ENCODE assay signal across 8 cellular contexts in the genomic region with DNA sequence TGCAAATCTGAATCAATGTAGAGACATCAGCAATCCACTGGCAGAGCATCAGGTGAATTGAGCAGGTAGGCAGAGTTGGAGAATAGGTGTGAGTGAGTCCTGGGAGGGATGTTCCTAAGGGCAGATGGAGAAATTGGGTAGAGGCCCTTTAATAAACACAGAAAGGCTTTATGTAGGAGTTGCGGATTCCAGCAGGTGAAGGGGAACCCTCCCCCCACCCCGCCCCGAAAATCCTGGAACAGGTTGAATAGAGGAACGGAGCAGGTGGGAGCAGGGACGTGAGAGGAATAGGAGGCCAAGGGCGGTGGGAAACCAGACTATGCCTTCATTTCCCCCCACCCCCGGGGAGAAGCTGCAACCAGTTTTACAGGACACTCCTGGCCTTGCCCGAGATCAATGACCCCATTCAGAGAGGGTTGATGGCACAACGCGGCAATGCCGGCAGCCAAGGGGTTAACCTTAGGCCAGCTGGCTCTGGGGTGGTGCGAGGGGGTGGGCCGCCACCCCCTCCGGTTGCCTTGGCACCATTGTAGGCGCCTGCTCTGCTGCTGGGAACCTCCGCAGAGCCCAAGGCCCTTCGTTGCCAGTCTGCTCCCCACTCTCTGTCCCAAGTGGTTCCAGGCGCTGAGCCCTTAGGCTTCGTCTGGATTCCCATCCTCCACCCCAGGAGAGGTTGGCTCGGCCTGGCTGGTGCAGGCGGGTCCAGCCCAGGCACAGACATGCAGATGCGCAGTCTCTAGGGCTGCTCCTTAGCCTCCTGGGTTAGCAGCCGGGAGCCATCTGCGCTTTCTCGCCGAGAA. TPM values are rescaled to one million over a fixed set of nuclear protein-coding genes. Genes with fewer than 3 reads are reported as not detected.
DNase-seq lines count a peak whose midpoint lies in the region; ATAC-seq, FAIRE-seq and TF ChIP-seq lines count a peak whose summit lies in the region.

No MANE protein-coding gene starts in this region.

- no peak for DNase-seq in BJ (ENCODE audit: low read depth)
- peak; percentile 71 to 80 for DNase-seq in frontal cortex (ENCODE audit: low spot score in 2 of 2)
- peak in 55 of 56 donors; percentile 27 to 88 (median 77) for DNase-seq in nucleus accumbens (lab: John Stamatoyannopoulos, UW)
- no peak for DNase-seq in activated CD4-positive, CD25-positive, alpha-beta regulatory T cell treated with anti-CD3 and anti-CD28 coated beads, Interleukin-2, amount 50 U/mL, for 72 hours

- CTCF ChIA-PET in BJ (lab: Yijun Ruan, JAX) = interaction anchor here (0.8 to 1.0 kb wide), 2 partner anchors 23 to 86 kb away, joined by 3 to 7 read pairs; no protein-coding TSS in a partner anchor

- H3K27ac ChIP-seq in HUES48 (ENCODE audit: low read depth, low read length) = peak overlapping the region; percentile 82

- peaks cover 9% of the 10 kb centered on the region for H3K27me3 ChIP-seq in BJ (ENCODE audit: control insufficient read depth, insufficient read depth, low read length)
- no peaks in the 10 kb centered on the region; the same call in 1 of the 2 replicates for H3K27me3 ChIP-seq in HUES48 (ENCODE audit: control insufficient read depth, insufficient read depth, low read length)

- POLR2A ChIA-PET in BJ (lab: Charles Lee) = interaction anchor here (0.6 kb wide), 1 partner anchor 840 kb away, joined by 3 read pairs; a partner anchor contains a TSS

- ATAC-seq in SK-N-SH treated with all-trans-retinoic acid at 6 μM for 48 hours (peak; percentile 90), GM19463 (IDR thresholded peaks at IDR 0.05; ENCODE audit: unreplicated experiment) (no peak), GM18502 (IDR thresholded peaks at IDR 0.05; ENCODE audit: poor library complexity, unreplicated experiment) (no peak)

- H3K36me3 ChIP-seq in BJ (ENCODE audit: control insufficient read depth, insufficient read depth, low read length) = no peaks in the 10 kb centered on the region
- no peaks in the 10 kb centered on the region for H3K36me3 ChIP-seq in HUES48 (ENCODE audit: control insufficient read depth, insufficient read depth, low read length)

- H3K4me1 ChIP-seq in HUES48 (ENCODE audit: control insufficient read depth, insufficient read depth, low read length) = peaks cover 25% of the 10 kb centered on the region

- TF ChIP-seq CTCF in BJ (IDR thresholded peaks at IDR 0.05; ENCODE audit: insufficient read depth, low read depth, low read length) = no peak

- no peaks in the 10 kb centered on the region for H3K9me3 ChIP-seq in HUES48 (ENCODE audit: control insufficient read depth, insufficient read depth, low read length)

- H3K9ac ChIP-seq in HUES48 (ENCODE audit: low read depth, low read length) = no peak overlapping the region

- H3K4me3 ChIP-seq in BJ (ENCODE audit: low read depth, low read length) (peak overlapping the region; percentile 48), HUES48 (ENCODE audit: low read depth, low read length) (peak overlapping the region; percentile 61)

- FAIRE-seq in frontal cortex (lab: Jason Lieb, UNC) = no peak

TF ChIP-seq in SK-N-SH treated with all-trans-retinoic acid at 6 μM for 48 hours, 23 proteins besides CTCF, POLR2A, EP300 and RAD21 (continues in another document):
- TF ChIP-seq CSDC2 (CRISPR knock-in tag; IDR thresholded peaks at IDR 0.05) (0 out of 2 replicates have a peak, but pooled peaks have one; percentile 27), ZFP30 (CRISPR knock-in tag; IDR thresholded peaks at IDR 0.05) (no peak; the same call in 1 of the 2 replicates), SNAI2 (CRISPR knock-in tag; IDR thresholded peaks at IDR 0.05) (no peak), GLIS3 (CRISPR knock-in tag; IDR thresholded peaks at IDR 0.05) (no peak), ARNTL (CRISPR knock-in tag; IDR thresholded peaks at IDR 0.05; ENCODE audit: borderline replicate concordance, low read depth) (no peak), ZNF70 (CRISPR knock-in tag; IDR thresholded peaks at IDR 0.05) (no peak), ZNF565 (CRISPR knock-in tag; conservative IDR thresholded peaks at IDR 0.05; ENCODE audit: low read depth) (no peak), TOX (CRISPR knock-in tag; IDR thresholded peaks at IDR 0.05; ENCODE audit: borderline replicate concordance) (no peak), TCF4 (CRISPR knock-in tag; IDR thresholded peaks at IDR 0.05; ENCODE audit: borderline replicate concordance) (peak; percentile 48; the same call in 1 of the 2 replicates), ZC3H10 (CRISPR knock-in tag; IDR thresholded peaks at IDR 0.05) (no peak), ZNF8 (CRISPR knock-in tag; IDR thresholded peaks at IDR 0.05) (no peak), PPARA (CRISPR knock-in tag; IDR thresholded peaks at IDR 0.05; ENCODE audit: borderline replicate concordance) (no peak), ISL1 (CRISPR knock-in tag; IDR thresholded peaks at IDR 0.05) (no peak)
- TF ChIP-seq, protein P1, sequence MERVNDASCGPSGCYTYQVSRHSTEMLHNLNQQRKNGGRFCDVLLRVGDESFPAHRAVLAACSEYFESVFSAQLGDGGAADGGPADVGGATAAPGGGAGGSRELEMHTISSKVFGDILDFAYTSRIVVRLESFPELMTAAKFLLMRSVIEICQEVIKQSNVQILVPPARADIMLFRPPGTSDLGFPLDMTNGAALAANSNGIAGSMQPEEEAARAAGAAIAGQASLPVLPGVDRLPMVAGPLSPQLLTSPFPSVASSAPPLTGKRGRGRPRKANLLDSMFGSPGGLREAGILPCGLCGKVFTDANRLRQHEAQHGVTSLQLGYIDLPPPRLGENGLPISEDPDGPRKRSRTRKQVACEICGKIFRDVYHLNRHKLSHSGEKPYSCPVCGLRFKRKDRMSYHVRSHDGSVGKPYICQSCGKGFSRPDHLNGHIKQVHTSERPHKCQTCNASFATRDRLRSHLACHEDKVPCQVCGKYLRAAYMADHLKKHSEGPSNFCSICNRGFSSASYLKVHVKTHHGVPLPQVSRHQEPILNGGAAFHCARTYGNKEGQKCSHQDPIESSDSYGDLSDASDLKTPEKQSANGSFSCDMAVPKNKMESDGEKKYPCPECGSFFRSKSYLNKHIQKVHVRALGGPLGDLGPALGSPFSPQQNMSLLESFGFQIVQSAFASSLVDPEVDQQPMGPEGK (CRISPR knock-in tag; IDR thresholded peaks at IDR 0.05; ENCODE audit: borderline replicate concordance) = 0 out of 2 replicates have a peak, but pooled peaks have one; percentile 41
- TF ChIP-seq, protein P2, sequence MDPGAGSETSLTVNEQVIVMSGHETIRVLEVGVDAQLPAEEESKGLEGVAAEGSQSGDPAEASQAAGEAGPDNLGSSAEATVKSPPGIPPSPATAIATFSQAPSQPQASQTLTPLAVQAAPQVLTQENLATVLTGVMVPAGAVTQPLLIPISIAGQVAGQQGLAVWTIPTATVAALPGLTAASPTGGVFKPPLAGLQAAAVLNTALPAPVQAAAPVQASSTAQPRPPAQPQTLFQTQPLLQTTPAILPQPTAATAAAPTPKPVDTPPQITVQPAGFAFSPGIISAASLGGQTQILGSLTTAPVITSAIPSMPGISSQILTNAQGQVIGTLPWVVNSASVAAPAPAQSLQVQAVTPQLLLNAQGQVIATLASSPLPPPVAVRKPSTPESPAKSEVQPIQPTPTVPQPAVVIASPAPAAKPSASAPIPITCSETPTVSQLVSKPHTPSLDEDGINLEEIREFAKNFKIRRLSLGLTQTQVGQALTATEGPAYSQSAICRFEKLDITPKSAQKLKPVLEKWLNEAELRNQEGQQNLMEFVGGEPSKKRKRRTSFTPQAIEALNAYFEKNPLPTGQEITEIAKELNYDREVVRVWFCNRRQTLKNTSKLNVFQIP (CRISPR knock-in tag; IDR thresholded peaks at IDR 0.05; ENCODE audit: borderline replicate concordance, low read depth) = no peak
- TF ChIP-seq, protein P3, sequence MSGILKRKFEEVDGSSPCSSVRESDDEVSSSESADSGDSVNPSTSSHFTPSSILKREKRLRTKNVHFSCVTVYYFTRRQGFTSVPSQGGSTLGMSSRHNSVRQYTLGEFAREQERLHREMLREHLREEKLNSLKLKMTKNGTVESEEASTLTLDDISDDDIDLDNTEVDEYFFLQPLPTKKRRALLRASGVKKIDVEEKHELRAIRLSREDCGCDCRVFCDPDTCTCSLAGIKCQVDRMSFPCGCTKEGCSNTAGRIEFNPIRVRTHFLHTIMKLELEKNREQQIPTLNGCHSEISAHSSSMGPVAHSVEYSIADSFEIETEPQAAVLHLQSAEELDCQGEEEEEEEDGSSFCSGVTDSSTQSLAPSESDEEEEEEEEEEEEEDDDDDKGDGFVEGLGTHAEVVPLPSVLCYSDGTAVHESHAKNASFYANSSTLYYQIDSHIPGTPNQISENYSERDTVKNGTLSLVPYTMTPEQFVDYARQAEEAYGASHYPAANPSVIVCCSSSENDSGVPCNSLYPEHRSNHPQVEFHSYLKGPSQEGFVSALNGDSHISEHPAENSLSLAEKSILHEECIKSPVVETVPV (CRISPR knock-in tag; IDR thresholded peaks at IDR 0.05) = no peak
- TF ChIP-seq, protein P4, sequence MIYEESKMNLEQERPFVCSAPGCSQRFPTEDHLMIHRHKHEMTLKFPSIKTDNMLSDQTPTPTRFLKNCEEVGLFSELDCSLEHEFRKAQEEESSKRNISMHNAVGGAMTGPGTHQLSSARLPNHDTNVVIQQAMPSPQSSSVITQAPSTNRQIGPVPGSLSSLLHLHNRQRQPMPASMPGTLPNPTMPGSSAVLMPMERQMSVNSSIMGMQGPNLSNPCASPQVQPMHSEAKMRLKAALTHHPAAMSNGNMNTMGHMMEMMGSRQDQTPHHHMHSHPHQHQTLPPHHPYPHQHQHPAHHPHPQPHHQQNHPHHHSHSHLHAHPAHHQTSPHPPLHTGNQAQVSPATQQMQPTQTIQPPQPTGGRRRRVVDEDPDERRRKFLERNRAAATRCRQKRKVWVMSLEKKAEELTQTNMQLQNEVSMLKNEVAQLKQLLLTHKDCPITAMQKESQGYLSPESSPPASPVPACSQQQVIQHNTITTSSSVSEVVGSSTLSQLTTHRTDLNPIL (CRISPR knock-in tag; IDR thresholded peaks at IDR 0.05; ENCODE audit: low read depth) = no peak

RNA-seq across cellular contexts. Expression of a gene that starts 0.8 kb away (rescaled TPM):
- 0.31 and 0.58 TPM in 2 replicates for polyA plus RNA-seq in BJ (2011; rRNA removed)
- 0.14 TPM in 1 of 2 replicates, not detected in the other for polyA minus RNA-seq in BJ (2011; rRNA and poly(A)+ RNA removed)
- total RNA-seq in frontal cortex = 123 TPM

RNA-seq across cellular contexts. Expression of a gene that starts 17.0 kb away (rescaled TPM):
- 51.9 and 84.5 TPM in 2 replicates for polyA plus RNA-seq in BJ (2011; rRNA removed)
- polyA minus RNA-seq in BJ (2011; rRNA and poly(A)+ RNA removed) = 30.3 and 35.1 TPM in 2 replicates
- 30.2 TPM for total RNA-seq in frontal cortex

RNA-seq across cellular contexts. Expression of a gene that starts 37.5 kb away (rescaled TPM):
- 213 and 581 TPM in 2 replicates for polyA plus RNA-seq in BJ (2011; rRNA removed)
- polyA minus RNA-seq in BJ (2011; rRNA and poly(A)+ RNA removed) = 76.5 and 77.8 TPM in 2 replicates
- 44.0 TPM for total RNA-seq in frontal cortex

RNA-seq across cellular contexts. Expression of a gene that starts 39.7 kb away (rescaled TPM):
- polyA plus RNA-seq in BJ (2011; rRNA removed) = not detected in 2 replicates
- polyA minus RNA-seq in BJ (2011; rRNA and poly(A)+ RNA removed) = not detected in 2 replicates
- total RNA-seq in frontal cortex = 4.9 TPM

RNA-seq across cellular contexts. Expression of a gene that starts 56.1 kb away (rescaled TPM):
- 1.3 and 2.3 TPM in 2 replicates for polyA plus RNA-seq in BJ (2011; rRNA removed)
- 1.0 and 2.6 TPM in 2 replicates for polyA minus RNA-seq in BJ (2011; rRNA and poly(A)+ RNA removed)
- total RNA-seq in frontal cortex = 60.7 TPM

Comparison
In these comparisons a context has a peak if more than half of its experiments do, and no peak if none do; other contexts are left out.
1. DNase-seq: peak in frontal cortex (2 of 2) and nucleus accumbens (55 of 56); none in BJ (single experiment) and activated CD4-positive, CD25-positive, alpha-beta regulatory T cell treated with anti-CD3 and anti-CD28 coated beads, Interleukin-2, amount 50 U/mL, for 72 hours (single experiment).